Comparison of ENCODE assay signal across 17 cellular contexts in the genomic region with DNA sequence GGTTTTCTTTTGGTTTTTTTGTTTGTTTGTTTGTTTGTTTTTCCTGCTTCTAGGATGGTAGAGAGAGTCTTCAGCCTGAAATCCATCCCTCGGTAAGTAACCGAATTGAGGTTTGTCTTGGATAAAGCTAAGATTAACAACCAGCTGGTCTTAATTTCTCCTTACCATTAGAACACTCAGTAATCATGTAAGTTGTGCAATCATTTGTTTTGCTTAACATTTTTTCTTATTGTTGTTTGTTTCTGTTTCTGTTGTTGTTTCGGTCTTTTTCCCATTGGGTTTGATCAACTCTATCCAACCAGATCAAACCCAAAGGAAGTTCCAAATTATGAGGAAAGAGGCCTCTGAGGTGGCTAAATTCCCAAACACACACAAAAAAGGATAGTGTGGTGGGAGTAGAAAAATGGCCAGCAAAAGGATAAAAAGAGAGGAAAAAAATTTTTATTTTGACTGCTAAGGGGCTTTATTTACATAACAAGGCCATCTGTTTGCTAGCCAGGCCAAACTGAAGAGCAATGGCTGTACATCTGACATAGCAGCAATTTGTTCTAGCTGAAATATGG. TPM values are rescaled to one million over a fixed set of nuclear protein-coding genes. Genes with fewer than 3 reads are reported as not detected.
A peak's percentile ranks its signal among the peaks of the same experiment; 100 is the strongest.
DNase-seq lines count a peak whose midpoint lies in the region; ATAC-seq and TF ChIP-seq lines count a peak whose summit lies in the region.
"Had no signal": no experiment of that assay in that cellular context is flagged by ENCODE, and none has a peak within 500 bp of the region (broad histone marks: within the 10 kb centered on the region; RNA-seq: fewer than 3 reads in every experiment).

No MANE protein-coding gene starts in this region.

- WGBS in endodermal cell (ENCODE audit: insufficient coverage in 1 of 2, insufficient read length in 1 of 2), 2 experiments: 100% methylated on average over 2 of the region's 3 CpGs; no CpG with 5 or more reads in 1 of the 2 experiments

- H3K27ac ChIP-seq in GM23338 (ENCODE audit: low read depth) (no peak overlapping the region), endodermal cell (ENCODE audit: low read depth, low read length) (no peak overlapping the region), dorsolateral prefrontal cortex (no peak overlapping the region)
- H3K27ac ChIP-seq: A549, BLaER1 had no signal

- no peaks in the 10 kb centered on the region for H4K20me1 ChIP-seq in GM23338 (replicated peaks; ENCODE audit: insufficient read depth)
- H4K20me1 ChIP-seq: BLaER1 had no signal

- H3K4me1 Mint-ChIP-seq in GM23338: peaks cover 3% of the 10 kb centered on the region; the same call in 2 of the 3 replicates
- H3K4me1 Mint-ChIP-seq in endodermal cell: peaks cover 22% of the 10 kb centered on the region
- no peaks in the 10 kb centered on the region for H3K4me1 Mint-ChIP-seq in progenitor cell of endocrine pancreas (ENCODE audit: low read depth)
- H3K4me1 Mint-ChIP-seq: CD8-positive, alpha-beta memory T cell had no signal

- H3K4me3 Mint-ChIP-seq in GM23338: no peak overlapping the region
- H3K4me3 Mint-ChIP-seq in endodermal cell: no peak overlapping the region
- H3K4me3 Mint-ChIP-seq in progenitor cell of endocrine pancreas (ENCODE audit: low read depth): no peak overlapping the region
- H3K4me3 Mint-ChIP-seq: CD8-positive, alpha-beta memory T cell; HFFc6 had no signal

- no peaks in the 10 kb centered on the region for H3K79me2 ChIP-seq in GM23338 (replicated peaks; ENCODE audit: insufficient read depth)

- H3K27me3 ChIP-seq in GM23338 (ENCODE audit: insufficient read depth) (no peaks in the 10 kb centered on the region), endodermal cell (ENCODE audit: control insufficient read depth, insufficient read depth, low read length, poor library complexity, severe bottlenecking) (no peaks in the 10 kb centered on the region), dorsolateral prefrontal cortex (peaks cover 0 to 6% (median 0%) of the 10 kb centered on the region in 45 donors)
- H3K27me3 ChIP-seq: BLaER1 had no signal

- H3F3A ChIP-seq in GM23338 (replicated peaks; ENCODE audit: low read depth): no peaks in the 10 kb centered on the region

- H3K4me1 ChIP-seq in GM23338 (ENCODE audit: insufficient read depth): no peaks in the 10 kb centered on the region
- no peaks in the 10 kb centered on the region for H3K4me1 ChIP-seq in endodermal cell (ENCODE audit: control insufficient read depth, insufficient read depth, low read length)
- H3K4me1 ChIP-seq: A549, BLaER1, Caco-2 had no signal

- H3K27ac Mint-ChIP-seq in GM23338: no peak overlapping the region
- no peak overlapping the region for H3K27ac Mint-ChIP-seq in endodermal cell
- no peak overlapping the region for H3K27ac Mint-ChIP-seq in progenitor cell of endocrine pancreas
- H3K27ac Mint-ChIP-seq: CD8-positive, alpha-beta memory T cell; HFFc6 had no signal

- H3K9me3 ChIP-seq in endodermal cell (ENCODE audit: control insufficient read depth, low read length): peaks cover 18% of the 10 kb centered on the region
- H3K9me3 ChIP-seq: Caco-2 had no signal

- H3K36me3 Mint-ChIP-seq in GM23338 (ENCODE audit: low read depth) (peaks cover 3% of the 10 kb centered on the region; the same call in 2 of the 3 replicates), endodermal cell (ENCODE audit: low read depth) (peaks cover 2% of the 10 kb centered on the region), progenitor cell of endocrine pancreas (ENCODE audit: insufficient read depth) (no peaks in the 10 kb centered on the region)
- H3K36me3 Mint-ChIP-seq: CD8-positive, alpha-beta memory T cell had no signal

- no peak overlapping the region for H3K4me3 ChIP-seq in GM23338
- H3K4me3 ChIP-seq in endodermal cell (ENCODE audit: low read length): peak overlapping the region; percentile 28
- H3K4me3 ChIP-seq in dorsolateral prefrontal cortex: no peak overlapping the region
- H3K4me3 ChIP-seq: A549, BLaER1, GM12878 had no signal

- ATAC-seq in GM23338 (no peak), sciatic nerve (peak; percentile 94), GM21381 (IDR thresholded peaks at IDR 0.05; ENCODE audit: unreplicated experiment) (no peak), GM18858 (IDR thresholded peaks at IDR 0.05; ENCODE audit: unreplicated experiment) (no peak)
- ATAC-seq: A549, GM12878 had no signal

- DNase-seq in GM23338 (ENCODE audit: low spot score) (no peak), endodermal cell (no peak), fibroblast of peridontal ligament (ENCODE audit: extremely low read depth) (peak; percentile 20), sciatic nerve (ENCODE audit: low spot score) (no peak), dorsolateral prefrontal cortex (no peak), progenitor cell of endocrine pancreas (ENCODE audit: low spot score, unreplicated experiment) (no peak)
- DNase-seq: AML-193; Caco-2; CD8-positive, alpha-beta memory T cell; DMS53; HCEC 1CT; HFFc6 had no signal

- no peak for TF ChIP-seq CTCF in GM23338 (conservative IDR thresholded peaks at IDR 0.05; ENCODE audit: low read depth in 2 of 2)
- TF ChIP-seq CTCF in endodermal cell (conservative IDR thresholded peaks at IDR 0.05): no peak
- TF ChIP-seq CTCF in dorsolateral prefrontal cortex (IDR thresholded peaks at IDR 0.05 in 54 of 56, conservative IDR thresholded peaks at IDR 0.05 in 2 of 56; ENCODE audit: low read depth in 1 of 56, partially characterized antibody in 56 of 56): no peak
- no peak for TF ChIP-seq CTCF in progenitor cell of endocrine pancreas (IDR thresholded peaks at IDR 0.05; ENCODE audit: unreplicated experiment)

- peak overlapping the region; percentile 56; the same call in 1 of the 2 replicates for H2AFZ ChIP-seq in GM23338

- peaks cover 6% of the 10 kb centered on the region for H3K9me3 Mint-ChIP-seq in GM23338
- peaks cover 44% of the 10 kb centered on the region for H3K9me3 Mint-ChIP-seq in endodermal cell
- peaks cover 16% of the 10 kb centered on the region for H3K9me3 Mint-ChIP-seq in progenitor cell of endocrine pancreas (ENCODE audit: low read depth)
- H3K9me3 Mint-ChIP-seq: HFFc6 had no signal

- H3K27me3 Mint-ChIP-seq in GM23338 (ENCODE audit: insufficient read depth, low read depth, poor library complexity): peaks cover 3% of the 10 kb centered on the region
- no peaks in the 10 kb centered on the region for H3K27me3 Mint-ChIP-seq in endodermal cell (ENCODE audit: insufficient read depth)
- peaks cover 4% of the 10 kb centered on the region for H3K27me3 Mint-ChIP-seq in progenitor cell of endocrine pancreas

- H3K4me2 ChIP-seq in GM23338: no peak overlapping the region
- H3K4me2 ChIP-seq: A549, BLaER1 had no signal

- no peak overlapping the region for H3K9ac ChIP-seq in endodermal cell (ENCODE audit: extremely low read depth, low read length, poor library complexity, severe bottlenecking)
- H3K9ac ChIP-seq: BLaER1 had no signal

- H3K9me2 ChIP-seq in GM23338 (ENCODE audit: insufficient read depth): no peaks in the 10 kb centered on the region

- no peaks in the 10 kb centered on the region for H3K36me3 ChIP-seq in GM23338 (ENCODE audit: insufficient read depth)
- no peaks in the 10 kb centered on the region for H3K36me3 ChIP-seq in endodermal cell (ENCODE audit: control insufficient read depth, insufficient read depth, low read length)
- H3K36me3 ChIP-seq: BLaER1 had no signal

- intact Hi-C loops in sciatic nerve (cut with DNase I): no loop called here
- intact Hi-C loops in dorsolateral prefrontal cortex (cut with DNase I): no loop called here

TF ChIP-seq in GM23338, 12 proteins besides CTCF, POLR2A, EP300 and RAD21:
- TF ChIP-seq STAT1 (IDR thresholded peaks at IDR 0.05; ENCODE audit: unreplicated experiment): no peak
- no peak for TF ChIP-seq EZH2 (IDR thresholded peaks at IDR 0.05; ENCODE audit: low read depth, unreplicated experiment)
- TF ChIP-seq, protein P1, sequence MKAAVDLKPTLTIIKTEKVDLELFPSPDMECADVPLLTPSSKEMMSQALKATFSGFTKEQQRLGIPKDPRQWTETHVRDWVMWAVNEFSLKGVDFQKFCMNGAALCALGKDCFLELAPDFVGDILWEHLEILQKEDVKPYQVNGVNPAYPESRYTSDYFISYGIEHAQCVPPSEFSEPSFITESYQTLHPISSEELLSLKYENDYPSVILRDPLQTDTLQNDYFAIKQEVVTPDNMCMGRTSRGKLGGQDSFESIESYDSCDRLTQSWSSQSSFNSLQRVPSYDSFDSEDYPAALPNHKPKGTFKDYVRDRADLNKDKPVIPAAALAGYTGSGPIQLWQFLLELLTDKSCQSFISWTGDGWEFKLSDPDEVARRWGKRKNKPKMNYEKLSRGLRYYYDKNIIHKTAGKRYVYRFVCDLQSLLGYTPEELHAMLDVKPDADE (IDR thresholded peaks at IDR 0.05): no peak

RNA-seq across cellular contexts. Expression of a gene that starts 49.6 kb away (rescaled TPM):
- total RNA-seq in GM23338 (2014; rRNA removed; shearing (Covaris generic)): 0.16 and 0.59 TPM in 2 replicates
- polyA plus RNA-seq in GM23338 (2016; fragmentation: Nextera tagmentation; extraction: Ambion mirVana): 0.18 and 0.30 TPM in 2 replicates
- total RNA-seq in endodermal cell (under 1 TPM; 0.13 to 0.29 TPM), sciatic nerve (0.53 TPM), dorsolateral prefrontal cortex (1 to 10 TPM in 46 of 120 experiments, under 1 TPM in 74; 0.32 to 1.7 (median 0.93) TPM), progenitor cell of endocrine pancreas (0.55 and 0.80 TPM in 2 replicates)
- 0.18 TPM for polyA plus RNA-seq in endodermal cell (2013, experiment 1 of 2)
- 0.17 TPM for polyA plus RNA-seq in endodermal cell (2013, experiment 2 of 2)

RNA-seq across cellular contexts. Expression of a gene that starts 50.7 kb away (rescaled TPM):
- total RNA-seq in GM23338 (2014; rRNA removed; shearing (Covaris generic)): 331 and 381 TPM in 2 replicates
- polyA plus RNA-seq in GM23338 (2016; fragmentation: Nextera tagmentation; extraction: Ambion mirVana): 60.6 and 72.2 TPM in 2 replicates
- total RNA-seq in endodermal cell (100 to 1,000 TPM; 114 to 162 TPM), sciatic nerve (73.0 TPM), dorsolateral prefrontal cortex (100 to 1,000 TPM in 23 of 120 experiments, 10 to 100 TPM in 97; 34.4 to 162 (median 84.8) TPM), progenitor cell of endocrine pancreas (163 and 172 TPM in 2 replicates)
- 224 TPM for polyA plus RNA-seq in endodermal cell (2013, experiment 1 of 2)
- 222 TPM for polyA plus RNA-seq in endodermal cell (2013, experiment 2 of 2)
